In the genomic region with DNA sequence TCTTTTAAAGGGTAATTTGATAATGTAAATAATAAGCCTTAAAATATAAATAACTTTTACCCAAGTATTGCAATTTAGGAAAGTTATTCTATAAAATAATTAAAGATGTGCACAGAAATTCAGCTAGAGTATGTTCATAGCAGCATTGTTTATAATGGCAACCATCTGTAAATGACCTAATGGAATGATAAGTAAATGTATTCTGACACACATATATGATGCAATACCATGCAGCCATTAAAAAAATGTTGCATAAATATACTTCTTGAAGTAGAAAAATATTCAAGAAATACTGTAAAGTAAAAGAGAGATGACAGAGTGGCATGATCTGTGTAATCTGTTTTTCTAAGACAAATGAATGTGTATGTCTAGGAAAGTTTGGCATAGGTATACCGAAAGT, we compare ENCODE assay signal across 16 cellular contexts.
A peak's percentile ranks its signal among the peaks of the same experiment; 100 is the strongest.
DNase-seq lines count a peak whose midpoint lies in the region; ATAC-seq and TF ChIP-seq lines count a peak whose summit lies in the region.
"Had no signal": no experiment of that assay in that cellular context is flagged by ENCODE, and none has a peak within 500 bp of the region (broad histone marks: within the 10 kb centered on the region; RNA-seq: fewer than 3 reads in every experiment).

No MANE protein-coding gene starts in this region.

- no peaks in the 10 kb centered on the region for H3K79me2 ChIP-seq in fibroblast of lung (ENCODE audit: control insufficient read depth, insufficient read depth, low read length)

- no peak overlapping the region for H3K4me3 Mint-ChIP-seq in MCF 10A (ENCODE audit: unreplicated experiment)
- H3K4me3 Mint-ChIP-seq: CD14-positive monocyte, IgD-negative memory B cell had no signal

- no peaks in the 10 kb centered on the region for H4K20me1 ChIP-seq in fibroblast of lung (ENCODE audit: control insufficient read depth, extremely low read depth, insufficient read depth, low read length)

- no peak overlapping the region for H3K4me2 ChIP-seq in fibroblast of lung (ENCODE audit: extremely low read depth, insufficient read depth, low read length)

- 97 to 100% methylated on average over 1 of the region's 1 CpG for WGBS in testis, 2 donors

- H3K9ac ChIP-seq in fibroblast of lung (ENCODE audit: insufficient read depth, low read length), result no peak overlapping the region

- H3K27ac ChIP-seq in breast epithelium (no peak overlapping the region), fibroblast of lung (ENCODE audit: insufficient read depth, low read length) (no peak overlapping the region), testis (no peak overlapping the region)
- H3K27ac ChIP-seq: SJSA1 had no signal

- no peaks in the 10 kb centered on the region for H3K27me3 ChIP-seq in breast epithelium
- H3K27me3 ChIP-seq in fibroblast of lung (ENCODE audit: control insufficient read depth, insufficient read depth, low read length), result no peaks in the 10 kb centered on the region
- no peaks in the 10 kb centered on the region for H3K27me3 ChIP-seq in testis
- H3K27me3 ChIP-seq: SJSA1 had no signal

- H2AFZ ChIP-seq in fibroblast of lung (ENCODE audit: low read length), result no peak overlapping the region

- no peak overlapping the region for H3K27ac Mint-ChIP-seq in MCF 10A (ENCODE audit: low read depth, unreplicated experiment)
- H3K27ac Mint-ChIP-seq: CD14-positive monocyte, IgD-negative memory B cell had no signal

- ATAC-seq in HG03571 (IDR thresholded peaks at IDR 0.05; ENCODE audit: unreplicated experiment), result no peak

- CTCF ChIA-PET in MCF 10A (lab: Yijun Ruan, JAX), result no interaction called here

- no peaks in the 10 kb centered on the region for H3K4me1 Mint-ChIP-seq in MCF 10A (ENCODE audit: insufficient read depth, unreplicated experiment)
- H3K4me1 Mint-ChIP-seq: CD14-positive monocyte, IgD-negative memory B cell had no signal

- no peak for TF ChIP-seq POLR2A in breast epithelium (IDR thresholded peaks at IDR 0.05)
- no peak for TF ChIP-seq POLR2A in testis (IDR thresholded peaks at IDR 0.05)

- POLR2A ChIA-PET in MCF 10A (lab: Yijun Ruan, JAX), result no interaction called here

- H3K9me3 ChIP-seq in breast epithelium (no peaks in the 10 kb centered on the region), fibroblast of lung (ENCODE audit: control insufficient read depth, insufficient read depth, low read depth, low read length) (no peaks in the 10 kb centered on the region), testis (no peaks in the 10 kb centered on the region)
- H3K9me3 ChIP-seq: SJSA1 had no signal

- no peaks in the 10 kb centered on the region for H3K9me3 Mint-ChIP-seq in MCF 10A (ENCODE audit: unreplicated experiment)
- H3K9me3 Mint-ChIP-seq: IgD-negative memory B cell had no signal

- no TSS peak for BruUV-seq in MCF 10A (replicated peaks; lab: Mats Ljungman, UMichigan)

- H3K36me3 Mint-ChIP-seq in MCF 10A (ENCODE audit: insufficient read depth, unreplicated experiment), result no peaks in the 10 kb centered on the region
- H3K36me3 Mint-ChIP-seq: CD14-positive monocyte, IgD-negative memory B cell had no signal

- no peaks in the 10 kb centered on the region for H3K36me3 ChIP-seq in breast epithelium
- H3K36me3 ChIP-seq in fibroblast of lung (ENCODE audit: control insufficient read depth, insufficient read depth, low read length), result no peaks in the 10 kb centered on the region
- H3K36me3 ChIP-seq in testis (ENCODE audit: low read depth, missing control alignments), result no peaks in the 10 kb centered on the region
- H3K36me3 ChIP-seq: SJSA1 had no signal

- no peaks in the 10 kb centered on the region for H3K27me3 Mint-ChIP-seq in MCF 10A (ENCODE audit: insufficient read depth, unreplicated experiment)
- H3K27me3 Mint-ChIP-seq: IgD-negative memory B cell had no signal

- peak; percentile 20 for DNase-seq in MCF 10A (ENCODE audit: unreplicated experiment)
- DNase-seq in breast epithelium (ENCODE audit: low spot score in 2 of 2), result no peak
- peak; percentile 62 for DNase-seq in amniotic epithelial cell (ENCODE audit: low read depth)
- DNase-seq in fibroblast of lung (ENCODE audit: low read depth in 2 of 2), result peak; percentile 17 to 89
- DNase-seq in skeletal muscle cell (ENCODE audit: low read depth), result peak; percentile 21
- DNase-seq in T-helper 2 cell, result no peak
- no peak for DNase-seq in testis
- DNase-seq: COR-L47, MV-4-11, NCI-H1436, NCI-H2081 treated with DMSO at 0.1 percent for 48 hours, NCI-H526 treated with DMSO at 0.1 percent for 48 hours had no signal

- H3K4me3 ChIP-seq in breast epithelium (no peak overlapping the region), fibroblast of lung (replicated peaks in 1 of 4; ENCODE audit: control extremely low read depth in 1 of 4, insufficient read depth in 1 of 4, low read depth in 3 of 4, low read length in 4 of 4) (no peak overlapping the region), skeletal muscle cell (ENCODE audit: low read depth, low read length) (no peak overlapping the region), testis (no peak overlapping the region)
- H3K4me3 ChIP-seq: SJSA1 had no signal

- TF ChIP-seq CTCF in MCF 10A (IDR thresholded peaks at IDR 0.05; ENCODE audit: unreplicated experiment), result no peak
- no peak for TF ChIP-seq CTCF in breast epithelium (IDR thresholded peaks at IDR 0.05)
- no peak for TF ChIP-seq CTCF in fibroblast of lung (conservative IDR thresholded peaks at IDR 0.05 in 1 of 2, IDR thresholded peaks at IDR 0.05 in 1 of 2; ENCODE audit: low read depth in 1 of 2, low read length in 2 of 2)
- no peak for TF ChIP-seq CTCF in testis (IDR thresholded peaks at IDR 0.05)

- intact Hi-C loops in MCF 10A (cut with micrococcal nuclease), result no loop called here
- intact Hi-C loops in breast epithelium (cut with DNase I; ENCODE audit: low total_unique reads), result no loop called here
- intact Hi-C loops in testis (cut with DNase I; ENCODE audit: low total_unique reads), result no loop called here

- H3K4me1 ChIP-seq in breast epithelium, result no peaks in the 10 kb centered on the region
- no peaks in the 10 kb centered on the region for H3K4me1 ChIP-seq in fibroblast of lung (ENCODE audit: control insufficient read depth, extremely low read depth, insufficient read depth, low read length)
- no peaks in the 10 kb centered on the region for H3K4me1 ChIP-seq in testis

Comparison
In these comparisons a context has a peak if more than half of its experiments do, and no peak if none do; other contexts are left out.
1. DNase-seq: peak in MCF 10A (single experiment), amniotic epithelial cell (single experiment), fibroblast of lung (2 of 2) and skeletal muscle cell (single experiment); none in breast epithelium (0 of 2), T-helper 2 cell (0 of 5) and testis (single experiment).